ENCODE assay signal across 1 cellular context in the genomic region with DNA sequence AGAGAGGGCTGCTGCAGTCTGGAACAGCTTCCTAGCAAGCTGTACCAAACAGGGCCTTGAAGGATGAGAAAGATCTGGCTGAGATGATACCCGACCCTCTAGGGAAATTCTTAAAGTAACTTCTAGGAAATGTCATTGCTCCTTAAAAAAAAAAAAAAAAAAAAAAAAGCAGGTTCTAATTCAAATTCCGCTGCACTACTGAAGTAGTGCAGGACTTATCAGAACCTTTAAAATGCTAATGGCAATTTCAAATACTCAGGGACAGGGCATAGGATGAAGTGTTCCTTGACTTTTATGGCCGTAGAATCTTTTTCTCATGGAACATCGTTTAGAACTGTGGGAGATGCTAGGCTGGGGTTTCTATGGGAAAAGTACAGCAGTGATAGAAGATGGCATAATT.
TF ChIP-seq lines count a peak whose summit lies in the region.

No MANE protein-coding gene starts in this region.

TF ChIP-seq in HepG2, 621 proteins besides CTCF, POLR2A, EP300 and RAD21:
- no peak for TF ChIP-seq CBFB (CRISPR knock-in tag; IDR thresholded peaks at IDR 0.05)
- TF ChIP-seq FOXO1 (CRISPR knock-in tag; IDR thresholded peaks at IDR 0.05) = no peak
- TF ChIP-seq, protein P1, sequence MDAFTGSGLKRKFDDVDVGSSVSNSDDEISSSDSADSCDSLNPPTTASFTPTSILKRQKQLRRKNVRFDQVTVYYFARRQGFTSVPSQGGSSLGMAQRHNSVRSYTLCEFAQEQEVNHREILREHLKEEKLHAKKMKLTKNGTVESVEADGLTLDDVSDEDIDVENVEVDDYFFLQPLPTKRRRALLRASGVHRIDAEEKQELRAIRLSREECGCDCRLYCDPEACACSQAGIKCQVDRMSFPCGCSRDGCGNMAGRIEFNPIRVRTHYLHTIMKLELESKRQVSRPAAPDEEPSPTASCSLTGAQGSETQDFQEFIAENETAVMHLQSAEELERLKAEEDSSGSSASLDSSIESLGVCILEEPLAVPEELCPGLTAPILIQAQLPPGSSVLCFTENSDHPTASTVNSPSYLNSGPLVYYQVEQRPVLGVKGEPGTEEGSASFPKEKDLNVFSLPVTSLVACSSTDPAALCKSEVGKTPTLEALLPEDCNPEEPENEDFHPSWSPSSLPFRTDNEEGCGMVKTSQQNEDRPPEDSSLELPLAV (CRISPR knock-in tag; conservative IDR thresholded peaks at IDR 0.05; ENCODE audit: low read depth) = no peak
- no peak for TF ChIP-seq HDAC2 (CRISPR knock-in tag; IDR thresholded peaks at IDR 0.05)
